Comparison of ENCODE assay signal across 33 cellular contexts in genomic region chr7:34507191-34507590, GRCh38.
"Had no signal": no experiment of that assay in that cellular context is flagged by ENCODE, and none has a peak within 500 bp of the region (broad histone marks: within the 10 kb centered on the region; RNA-seq: fewer than 3 reads in every experiment).

No MANE protein-coding gene starts in this region.

- H3K9me3 ChIP-seq: adrenal gland, ascending aorta, breast epithelium had no signal

- DNase-seq: activated effector memory CD4-positive, alpha-beta T cell treated with anti-CD3 and anti-CD28 coated beads, Interleukin-2, amount 50 U/mL, for 16 hours; activated effector memory CD4-positive, alpha-beta T cell treated with Interleukin-2 at 50 U/mL for 16 hours; activated gamma-delta T cell; activated gamma-delta T cell treated with Interleukin-2 at 50 U/mL for 16 hours; activated naive CD4-positive, alpha-beta T cell; activated naive CD4-positive, alpha-beta T cell treated with anti-CD3 and anti-CD28 coated beads for 36 hours; activated naive CD4-positive, alpha-beta T cell treated with anti-CD3 and anti-CD28 coated beads, Interleukin-2, amount 10 ng/mL, durations not matched to agents 7 days and 5 days; activated naive CD4-positive, alpha-beta T cell treated with anti-CD3 and anti-CD28 coated beads, Interleukin-2, amount 50 U/mL, for 16 hours; activated naive CD4-positive, alpha-beta T cell treated with Interleukin-2 at 50 U/mL for 16 hours; activated naive CD8-positive, alpha-beta T cell treated with anti-CD3 and anti-CD28 coated beads for 36 hours; activated naive CD8-positive, alpha-beta T cell treated with anti-CD3 and anti-CD28 coated beads, Interleukin-2, amount 10 ng/mL, durations not matched to agents 7 days and 5 days; activated naive CD8-positive, alpha-beta T cell treated with anti-CD3 and anti-CD28 coated beads, Interleukin-2, amount 50 U/mL, for 24 hours; activated T-cell treated with anti-CD3 and anti-CD28 coated beads, Interleukin-2, amount 50 U/mL, for 4 hours; activated T-cell treated with anti-CD3 and anti-CD28 coated beads, Interleukin-2, amount 50 U/mL, for 48 hours; activated T-cell treated with anti-CD3 and anti-CD28 coated beads, Interleukin-2, amount 50 U/mL, for 72 hours; adrenal gland; amniotic stem cell; amygdala; anterior cingulate cortex; aorta; body of pancreas; brain microvascular endothelial cell; caudate nucleus; central memory CD4-positive, alpha-beta T cell; cerebellar nuclear complex had no signal

- H3K36me3 ChIP-seq: adrenal gland, ascending aorta, brain microvascular endothelial cell, breast epithelium, cardiac muscle cell had no signal

- H3K27ac ChIP-seq: adrenal gland, ascending aorta, body of pancreas, brain microvascular endothelial cell, breast epithelium, cardiac muscle cell had no signal

- FAIRE-seq: astrocyte, bronchial epithelial cell, colon had no signal

- H3K27me3 ChIP-seq: adrenal gland, ascending aorta, body of pancreas, brain microvascular endothelial cell, breast epithelium, cardiac muscle cell had no signal

- H3K4me1 ChIP-seq: adrenal gland, ascending aorta, body of pancreas, breast epithelium had no signal

- H3K4me3 ChIP-seq: adrenal gland, ascending aorta, body of pancreas, breast epithelium, cardiac muscle cell had no signal

- ATAC-seq: activated naive CD4-positive, alpha-beta T cell treated with anti-CD3 and anti-CD28 coated beads, Interleukin-2, amount 50 U/mL, for 72 hours; activated naive CD8-positive, alpha-beta T cell treated with anti-CD3 and anti-CD28 coated beads, Interleukin-2, amount 50 U/mL, for 24 hours; activated T-cell treated with anti-CD3 and anti-CD28 coated beads, Interleukin-2, amount 50 U/mL, for 4 hours; activated T-cell treated with anti-CD3 and anti-CD28 coated beads, Interleukin-2, amount 50 U/mL, for 72 hours; activated T-helper 17 cell treated with anti-CD3 and anti-CD28 coated beads, Interleukin-2, amount 50 U/mL, for 72 hours; body of pancreas had no signal
